Comparison of ENCODE assay signal across 10 cellular contexts in the genomic region with DNA sequence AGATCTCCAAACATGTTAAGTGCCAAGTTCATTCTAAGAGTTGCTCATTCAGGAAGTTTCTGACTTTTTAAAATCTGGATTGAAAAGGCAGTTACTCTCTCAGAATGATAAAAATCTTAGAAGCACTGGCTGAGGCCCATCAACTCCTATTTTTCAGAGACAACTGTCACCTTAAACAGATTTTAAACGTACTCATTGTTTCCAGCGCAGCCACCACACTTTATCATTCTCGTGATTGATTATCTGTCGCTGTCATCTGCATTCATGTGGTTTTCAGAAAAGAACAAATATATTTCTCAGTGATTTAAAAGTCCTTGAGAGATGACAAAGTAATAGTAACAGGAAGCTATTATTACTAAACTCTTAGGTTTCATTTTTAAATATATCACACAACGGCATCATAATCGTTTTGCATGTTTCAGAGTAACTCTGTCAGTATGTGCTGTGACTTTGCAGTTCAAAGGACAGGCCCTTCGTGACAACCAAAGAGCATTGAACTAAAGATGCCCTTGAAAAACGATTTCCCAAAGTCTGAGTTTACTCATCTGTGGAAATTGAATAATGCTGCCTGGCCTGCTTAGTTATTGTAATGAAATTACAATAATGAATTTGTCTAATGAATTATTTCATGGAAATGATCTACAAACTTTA. TPM values are rescaled to one million over a fixed set of nuclear protein-coding genes. Genes with fewer than 3 reads are reported as not detected.
DNase-seq lines count a peak whose midpoint lies in the region; ATAC-seq and TF ChIP-seq lines count a peak whose summit lies in the region.
"Had no signal": no experiment of that assay in that cellular context is flagged by ENCODE, and none has a peak within 500 bp of the region (broad histone marks: within the 10 kb centered on the region; RNA-seq: fewer than 3 reads in every experiment).

No MANE protein-coding gene starts in this region.

- H3K36me3 ChIP-seq in esophagus muscularis mucosa, result no peaks in the 10 kb centered on the region
- H3K36me3 ChIP-seq: prostate gland had no signal

- intact Hi-C loops in esophagus muscularis mucosa (cut with DNase I) (no loop called here), posterior cingulate gyrus (cut with DNase I) (no loop called here)

- H3K4me3 Mint-ChIP-seq in activated naive CD8-positive, alpha-beta T cell, result peak overlapping the region; percentile 72
- H3K4me3 Mint-ChIP-seq in T-cell, result no peak overlapping the region

- CTCF ChIA-PET in T-cell (lab: Charles Lee), result interaction anchor here in 1 of 2 donors (0.5 kb wide), 1 partner anchor 198 kb away, joined by 4 read pairs; no protein-coding TSS in a partner anchor

- no peaks in the 10 kb centered on the region for H3K27me3 ChIP-seq in esophagus muscularis mucosa

- H3K27me3 Mint-ChIP-seq in activated naive CD8-positive, alpha-beta T cell, result peaks cover 8% of the 10 kb centered on the region
- H3K27me3 Mint-ChIP-seq in T-cell, result peaks cover 9 to 15% of the 10 kb centered on the region in 2 donors

- no peak overlapping the region for H3K27ac ChIP-seq in esophagus muscularis mucosa (replicated peaks in 1 of 4)
- H3K27ac ChIP-seq: prostate gland had no signal

- POLR2A ChIA-PET in T-cell (lab: Charles Lee), result no interaction called here

- no peak for TF ChIP-seq CTCF in esophagus muscularis mucosa (IDR thresholded peaks at IDR 0.05)

- TF ChIP-seq EP300 in esophagus muscularis mucosa (IDR thresholded peaks at IDR 0.05), result no peak

- H3K27ac Mint-ChIP-seq in activated naive CD8-positive, alpha-beta T cell, result peak overlapping the region; percentile 73
- H3K27ac Mint-ChIP-seq in T-cell, result no peak overlapping the region

- WGBS in esophagus muscularis mucosa, result 59% methylated on average over 8 of the region's 8 CpGs

- ATAC-seq in GM18517 (IDR thresholded peaks at IDR 0.05; ENCODE audit: unreplicated experiment), result peak; percentile 91
- ATAC-seq in GM19467 (IDR thresholded peaks at IDR 0.05; ENCODE audit: unreplicated experiment), result peak; percentile 87
- ATAC-seq in HG03097 (IDR thresholded peaks at IDR 0.05; ENCODE audit: low FRiP score, unreplicated experiment), result peak; percentile 63
- no peak for ATAC-seq in T-cell (replicated peaks in 1 of 4)

- no peaks in the 10 kb centered on the region for H3K4me1 ChIP-seq in esophagus muscularis mucosa
- H3K4me1 ChIP-seq: prostate gland had no signal

- H3K9me3 ChIP-seq in esophagus muscularis mucosa, result peaks cover 0 to 7% (median 3%) of the 10 kb centered on the region in 4 donors
- H3K9me3 ChIP-seq: prostate gland had no signal

- H3K36me3 Mint-ChIP-seq in activated naive CD8-positive, alpha-beta T cell, result no peaks in the 10 kb centered on the region
- H3K36me3 Mint-ChIP-seq in T-cell, result no peaks in the 10 kb centered on the region

- peaks cover 5% of the 10 kb centered on the region for H3K9me3 Mint-ChIP-seq in activated naive CD8-positive, alpha-beta T cell (ENCODE audit: low read depth)
- H3K9me3 Mint-ChIP-seq in T-cell, result peaks cover 0 to 4% (median 0%) of the 10 kb centered on the region in 3 donors

- H3K4me3 ChIP-seq in esophagus muscularis mucosa, result no peak overlapping the region
- H3K4me3 ChIP-seq: prostate gland had no signal

- peaks cover 19% of the 10 kb centered on the region for H3K4me1 Mint-ChIP-seq in activated naive CD8-positive, alpha-beta T cell (ENCODE audit: low read depth)
- peaks cover 2 to 23% (median 8%) of the 10 kb centered on the region in 3 donors for H3K4me1 Mint-ChIP-seq in T-cell

- no peak for DNase-seq in esophagus muscularis mucosa (ENCODE audit: extremely low spot score)
- DNase-seq in T-cell, result no peak
- DNase-seq in posterior cingulate gyrus, result no peak
- DNase-seq: hypothalamus, NCI-H1436 had no signal

- TF ChIP-seq POLR2A in esophagus muscularis mucosa (IDR thresholded peaks at IDR 0.05; ENCODE audit: low read depth), result no peak

RNA-seq across cellular contexts. Expression of a gene that starts 14.9 kb away (rescaled TPM):
- total RNA-seq in esophagus muscularis mucosa (1 to 10 TPM; 1.2 to 2.8 (median 1.7) TPM), T-cell (under 1 TPM in 3 of 5 donors, not detected in 2; 0.26 to 0.76 (median 0.36) TPM)

Comparison
In these comparisons a context has a peak if more than half of its experiments do, and no peak if none do; other contexts are left out.
1. ATAC-seq: peak in GM18517 (single experiment), GM19467 (single experiment) and HG03097 (single experiment); none in T-cell (0 of 4).